Comparison of ENCODE assay signal across 1 cellular context in the genomic region with DNA sequence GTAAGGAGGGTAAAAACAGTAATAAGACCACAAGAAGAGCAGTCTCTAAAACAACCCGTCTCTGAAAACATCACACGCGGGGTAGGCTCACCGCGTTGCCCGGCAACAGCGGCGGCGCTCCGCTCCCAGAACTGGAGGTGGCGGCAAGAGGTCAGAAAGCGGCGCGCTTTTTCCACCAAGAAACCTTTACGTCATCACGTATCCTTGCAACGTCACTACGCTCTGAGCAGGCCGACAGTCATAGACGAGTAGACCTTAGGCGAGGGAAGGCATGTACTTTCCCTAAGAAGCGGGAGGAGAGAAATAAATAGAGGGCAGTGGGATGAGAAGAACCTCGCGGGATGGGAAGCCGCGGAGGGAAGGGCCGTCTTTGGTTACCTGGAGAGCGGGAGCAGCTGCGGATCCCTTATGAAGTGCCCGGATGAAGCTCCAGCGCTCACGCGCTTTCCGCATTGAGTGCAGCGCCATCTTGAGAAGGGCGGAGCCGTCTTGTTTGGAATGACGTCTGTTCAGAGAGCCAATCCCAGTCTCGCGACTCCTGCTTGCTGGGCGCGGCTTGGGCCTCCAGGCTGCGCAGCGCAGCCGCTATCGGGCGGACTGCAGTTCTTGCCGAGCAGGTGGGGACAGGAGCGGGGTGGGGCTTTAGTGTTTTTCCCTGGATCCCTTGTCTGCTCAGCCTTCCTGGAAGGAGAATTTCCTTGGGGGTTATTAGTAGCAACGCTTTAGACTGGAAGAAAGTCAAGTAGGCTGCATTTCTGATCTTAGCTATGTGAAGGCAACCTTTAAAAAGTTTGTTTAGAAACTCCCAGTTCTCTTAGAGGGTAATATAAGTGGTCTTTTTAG.
TF ChIP-seq lines count a peak whose summit lies in the region.

TSS of gene WARS2 (minus strand) at position 477 of the 843 bp plus-strand sequence. CDS start at position 468, 9 bp downstream.

TF ChIP-seq in GM12878, 131 proteins besides CTCF, POLR2A, EP300 and RAD21 (continued from another document):
- TF ChIP-seq ZBTB33 (IDR thresholded peaks at IDR 0.05) (no peak), HCFC1 (IDR thresholded peaks at IDR 0.05; ENCODE audit: low read length) (0 out of 2 replicates have a peak, but pooled peaks have one; percentile 35), BMI1 (IDR thresholded peaks at IDR 0.05; ENCODE audit: borderline replicate concordance) (peak; percentile 91), SMARCA5 (IDR thresholded peaks at IDR 0.05) (no peak), TCF12 (IDR thresholded peaks at IDR 0.05; ENCODE audit: low read depth, low read length) (peak; percentile 18; the same call in 1 of the 2 replicates), CREM (IDR thresholded peaks at IDR 0.05; ENCODE audit: low read depth) (peak; percentile 97), SUPT20H (IDR thresholded peaks at IDR 0.05; ENCODE audit: borderline replicate concordance, control insufficient read depth, low read depth, low read length) (no peak), CHD4 (IDR thresholded peaks at IDR 0.05) (no peak), PKNOX1 (IDR thresholded peaks at IDR 0.05) (peak; percentile 69), NR2C2 (IDR thresholded peaks at IDR 0.05; ENCODE audit: borderline replicate concordance, control insufficient read depth, insufficient read length, low read depth) (no peak), YBX1 (IDR thresholded peaks at IDR 0.05) (no peak), TBL1XR1 (IDR thresholded peaks at IDR 0.05; ENCODE audit: low read depth, low read length) (no peak), CREB1 (IDR thresholded peaks at IDR 0.05; ENCODE audit: low read depth) (peak; percentile 98), STAT1 (conservative IDR thresholded peaks at IDR 0.05) (peak; percentile 96; the same call in 1 of the 2 replicates), RFX5 (IDR thresholded peaks at IDR 0.05; ENCODE audit: low read depth, low read length) (peak; percentile 53; the same call in 1 of the 2 replicates), WRNIP1 (IDR thresholded peaks at IDR 0.05; ENCODE audit: borderline replicate concordance, low read depth, low read length) (no peak), CBX5 (IDR thresholded peaks at IDR 0.05; ENCODE audit: low read depth) (peak; percentile 31; the same call in 1 of the 2 replicates), RCOR1 (conservative IDR thresholded peaks at IDR 0.05; ENCODE audit: low read depth, low read length) (no peak), SPI1 (IDR thresholded peaks at IDR 0.05; ENCODE audit: borderline replicate concordance, insufficient read depth, low read depth, low read length) (no peak), ZSCAN29 (IDR thresholded peaks at IDR 0.05) (no peak), KLF5 (IDR thresholded peaks at IDR 0.05; ENCODE audit: partially characterized antibody) (peak; percentile 89), ZNF207 (IDR thresholded peaks at IDR 0.05; ENCODE audit: borderline replicate concordance) (peak; percentile 89), TAF1 (IDR thresholded peaks at IDR 0.05; ENCODE audit: borderline replicate concordance, low read depth, low read length) (peak; percentile 99), SMAD1 (IDR thresholded peaks at IDR 0.05; ENCODE audit: low read depth, partially characterized antibody) (peak; percentile 55), MTA3 (IDR thresholded peaks at IDR 0.05; ENCODE audit: borderline replicate concordance, low read length) (no peak), KDM1A (IDR thresholded peaks at IDR 0.05; ENCODE audit: borderline replicate concordance) (no peak), ETV6 (conservative IDR thresholded peaks at IDR 0.05 in 1 of 2, IDR thresholded peaks at IDR 0.05 in 1 of 2; ENCODE audit: borderline replicate concordance in 1 of 2, low read depth in 1 of 2) (0 out of 4 replicates have a peak, but pooled peaks of 1 of the 2 experiments have one; percentile 25), SREBF1 (IDR thresholded peaks at IDR 0.05; ENCODE audit: low read length) (no peak)
- TF ChIP-seq, protein P1, sequence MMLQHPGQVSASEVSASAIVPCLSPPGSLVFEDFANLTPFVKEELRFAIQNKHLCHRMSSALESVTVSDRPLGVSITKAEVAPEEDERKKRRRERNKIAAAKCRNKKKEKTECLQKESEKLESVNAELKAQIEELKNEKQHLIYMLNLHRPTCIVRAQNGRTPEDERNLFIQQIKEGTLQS (IDR thresholded peaks at IDR 0.05; ENCODE audit: borderline replicate concordance, extremely low read depth, low read depth, low read length), result no peak
- TF ChIP-seq, protein P2, sequence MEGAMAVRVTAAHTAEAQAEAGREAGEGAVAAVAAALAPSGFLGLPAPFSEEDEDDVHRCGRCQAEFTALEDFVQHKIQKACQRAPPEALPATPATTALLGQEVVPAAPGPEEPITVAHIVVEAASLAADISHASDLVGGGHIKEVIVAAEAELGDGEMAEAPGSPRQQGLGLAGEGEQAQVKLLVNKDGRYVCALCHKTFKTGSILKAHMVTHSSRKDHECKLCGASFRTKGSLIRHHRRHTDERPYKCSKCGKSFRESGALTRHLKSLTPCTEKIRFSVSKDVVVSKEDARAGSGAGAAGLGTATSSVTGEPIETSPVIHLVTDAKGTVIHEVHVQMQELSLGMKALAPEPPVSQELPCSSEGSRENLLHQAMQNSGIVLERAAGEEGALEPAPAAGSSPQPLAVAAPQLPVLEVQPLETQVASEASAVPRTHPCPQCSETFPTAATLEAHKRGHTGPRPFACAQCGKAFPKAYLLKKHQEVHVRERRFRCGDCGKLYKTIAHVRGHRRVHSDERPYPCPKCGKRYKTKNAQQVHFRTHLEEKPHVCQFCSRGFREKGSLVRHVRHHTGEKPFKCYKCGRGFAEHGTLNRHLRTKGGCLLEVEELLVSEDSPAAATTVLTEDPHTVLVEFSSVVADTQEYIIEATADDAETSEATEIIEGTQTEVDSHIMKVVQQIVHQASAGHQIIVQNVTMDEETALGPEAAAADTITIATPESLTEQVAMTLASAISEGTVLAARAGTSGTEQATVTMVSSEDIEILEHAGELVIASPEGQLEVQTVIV (IDR thresholded peaks at IDR 0.05; ENCODE audit: borderline replicate concordance, partially characterized antibody), result peak; percentile 93
